Comparison of ENCODE assay signal across 12 cellular contexts in genomic region chr7:70673833-70674232, GRCh38.
DNase-seq lines count a peak whose midpoint lies in the region; TF ChIP-seq lines count a peak whose summit lies in the region.
"Had no signal": no experiment of that assay in that cellular context is flagged by ENCODE, and none has a peak within 500 bp of the region (broad histone marks: within the 10 kb centered on the region; RNA-seq: fewer than 3 reads in every experiment).

No MANE protein-coding gene starts in this region.

- CTCF ChIA-PET in HEK293 (lab: Yijun Ruan, JAX), result interaction anchor here (0.8 to 1.3 kb wide), 2 partner anchors 10 to 20 kb away, joined by 3 to 4 read pairs; no protein-coding TSS in a partner anchor

- POLR2A ChIA-PET in HEK293 (lab: Yijun Ruan, JAX), result interaction anchor here (0.9 to 1.0 kb wide), 2 partner anchors 20 kb away, joined by 3 read pairs; no protein-coding TSS in a partner anchor

- no peak overlapping the region for H3K4me3 ChIP-seq in BE2C (ENCODE audit: low read depth, low read length)
- no peak overlapping the region for H3K4me3 ChIP-seq in HEK293 (ENCODE audit: low read depth, low read length)
- H3K4me3 ChIP-seq: GM12878 had no signal

- H3K4me3 Mint-ChIP-seq in activated T-helper 2 cell treated with anti-CD3 and anti-CD28 coated beads, Interferon-gamma antibody, Interleukin-2, Interleukin-4, amounts not matched to agents 10 μg/mL and 5 μg/mL and 100 μg/mL, durations not matched to agents 14 hours and 24 hours and 36 hours (ENCODE audit: low read depth), result no peak overlapping the region
- H3K4me3 Mint-ChIP-seq: B cell; CD4-positive, alpha-beta memory T cell had no signal

- no peak for TF ChIP-seq CTCF in BE2C (IDR thresholded peaks at IDR 0.05; ENCODE audit: low read depth, low read length)
- TF ChIP-seq CTCF in HEK293 (tag by site-specific recombination; IDR thresholded peaks at IDR 0.05), result no peak

- H3K4me1 Mint-ChIP-seq in activated T-helper 2 cell treated with anti-CD3 and anti-CD28 coated beads, Interferon-gamma antibody, Interleukin-2, Interleukin-4, amounts not matched to agents 10 μg/mL and 5 μg/mL and 100 μg/mL, durations not matched to agents 14 hours and 24 hours and 36 hours (ENCODE audit: low read depth), result peaks cover 3% of the 10 kb centered on the region
- H3K4me1 Mint-ChIP-seq: B cell had no signal

- no peaks in the 10 kb centered on the region for H3K36me3 Mint-ChIP-seq in activated T-helper 2 cell treated with anti-CD3 and anti-CD28 coated beads, Interferon-gamma antibody, Interleukin-2, Interleukin-4, amounts not matched to agents 10 μg/mL and 5 μg/mL and 100 μg/mL, durations not matched to agents 14 hours and 24 hours and 36 hours (ENCODE audit: low read depth)
- H3K36me3 Mint-ChIP-seq: CD4-positive, alpha-beta memory T cell had no signal

- H3K27ac Mint-ChIP-seq in activated T-helper 2 cell treated with anti-CD3 and anti-CD28 coated beads, Interferon-gamma antibody, Interleukin-2, Interleukin-4, amounts not matched to agents 10 μg/mL and 5 μg/mL and 100 μg/mL, durations not matched to agents 14 hours and 24 hours and 36 hours, result no peak overlapping the region
- H3K27ac Mint-ChIP-seq: B cell; CD4-positive, alpha-beta memory T cell had no signal

- H3K4me1 ChIP-seq in BE2C (peaks cover 9% of the 10 kb centered on the region), HEK293 (ENCODE audit: control insufficient read depth, insufficient read depth, low read length) (peaks cover 8% of the 10 kb centered on the region)

- H3K27me3 ChIP-seq in BE2C, result no peaks in the 10 kb centered on the region

- intact Hi-C loops in activated T-helper 2 cell treated with anti-CD3 and anti-CD28 coated beads, Interferon-gamma antibody, Interleukin-2, Interleukin-4, amounts not matched to agents 10 μg/mL and 5 μg/mL and 100 μg/mL, durations not matched to agents 14 hours and 24 hours and 36 hours (cut with micrococcal nuclease), result no loop called here

- H3K27ac ChIP-seq in HEK293 (ENCODE audit: extremely low read depth, low read depth, low read length), result no peak overlapping the region
- H3K27ac ChIP-seq: C4-2B had no signal

- H3K36me3 ChIP-seq in BE2C, result no peaks in the 10 kb centered on the region
- H3K36me3 ChIP-seq in HEK293 (ENCODE audit: control insufficient read depth in 2 of 2, insufficient read depth in 1 of 2, low read length in 2 of 2), result no peaks in the 10 kb centered on the region

- peaks cover 22% of the 10 kb centered on the region for H3K27me3 Mint-ChIP-seq in activated T-helper 2 cell treated with anti-CD3 and anti-CD28 coated beads, Interferon-gamma antibody, Interleukin-2, Interleukin-4, amounts not matched to agents 10 μg/mL and 5 μg/mL and 100 μg/mL, durations not matched to agents 14 hours and 24 hours and 36 hours (ENCODE audit: low read depth)
- H3K27me3 Mint-ChIP-seq: B cell; CD4-positive, alpha-beta memory T cell had no signal

- DNase-seq in NCI-H2171 treated with DMSO at 0.1 percent for 48 hours (lab: John Stamatoyannopoulos, UW), result peak; percentile 57
- DNase-seq in NCI-H2171 (lab: John Stamatoyannopoulos, UW), result no peak
- peak; percentile 41 for DNase-seq in BE2C
- DNase-seq in left kidney (ENCODE audit: low read depth, low spot score), result peak; percentile 64
- DNase-seq in activated T-helper 2 cell treated with anti-CD3 and anti-CD28 coated beads, Interferon-gamma antibody, Interleukin-2, Interleukin-4, amounts not matched to agents 10 μg/mL and 5 μg/mL and 100 μg/mL, durations not matched to agents 14 hours and 24 hours and 36 hours (ENCODE audit: low spot score), result no peak
- no peak for DNase-seq in activated T-cell treated with anti-CD3 and anti-CD28 coated beads for 4 hours
- DNase-seq in kidney glomerular epithelial cell (lab: John Stamatoyannopoulos, UW), result no peak
- DNase-seq: CD4-positive, alpha-beta memory T cell had no signal

- no peaks in the 10 kb centered on the region for H3K9me3 ChIP-seq in BE2C
- no peaks in the 10 kb centered on the region for H3K9me3 ChIP-seq in HEK293 (ENCODE audit: control insufficient read depth, insufficient read depth, low read depth, low read length)

- peaks cover 2% of the 10 kb centered on the region for H3K9me3 Mint-ChIP-seq in activated T-helper 2 cell treated with anti-CD3 and anti-CD28 coated beads, Interferon-gamma antibody, Interleukin-2, Interleukin-4, amounts not matched to agents 10 μg/mL and 5 μg/mL and 100 μg/mL, durations not matched to agents 14 hours and 24 hours and 36 hours

TF ChIP-seq in HEK293, 187 proteins besides CTCF, POLR2A, EP300 and RAD21:
- TF ChIP-seq ZNF138 (tag by site-specific recombination; IDR thresholded peaks at IDR 0.05; ENCODE audit: borderline replicate concordance) (no peak), ZNF335 (tag by site-specific recombination; conservative IDR thresholded peaks at IDR 0.05) (peak; percentile 58), ZNF670 (tag by site-specific recombination; IDR thresholded peaks at IDR 0.05; ENCODE audit: low read depth) (no peak), OSR2 (tag by site-specific recombination; IDR thresholded peaks at IDR 0.05) (peak; percentile 8; the same call in 1 of the 2 replicates), HOXD13 (CRISPR knock-in tag; IDR thresholded peaks at IDR 0.05; ENCODE audit: borderline replicate concordance) (no peak), ZNF600 (tag by site-specific recombination; IDR thresholded peaks at IDR 0.05) (0 out of 2 replicates have a peak, but pooled peaks have one; percentile 19)

Comparison
In these comparisons a context has a peak if more than half of its experiments do, and no peak if none do; other contexts are left out.
1. DNase-seq: peak in NCI-H2171 treated with DMSO at 0.1 percent for 48 hours (single experiment), BE2C (single experiment) and left kidney (single experiment); none in NCI-H2171 (single experiment), activated T-helper 2 cell treated with anti-CD3 and anti-CD28 coated beads, Interferon-gamma antibody, Interleukin-2, Interleukin-4, amounts not matched to agents 10 μg/mL and 5 μg/mL and 100 μg/mL, durations not matched to agents 14 hours and 24 hours and 36 hours (single experiment), activated T-cell treated with anti-CD3 and anti-CD28 coated beads for 4 hours (single experiment) and kidney glomerular epithelial cell (single experiment).